8 cellular contexts compared by ENCODE assay signal in the genomic region with DNA sequence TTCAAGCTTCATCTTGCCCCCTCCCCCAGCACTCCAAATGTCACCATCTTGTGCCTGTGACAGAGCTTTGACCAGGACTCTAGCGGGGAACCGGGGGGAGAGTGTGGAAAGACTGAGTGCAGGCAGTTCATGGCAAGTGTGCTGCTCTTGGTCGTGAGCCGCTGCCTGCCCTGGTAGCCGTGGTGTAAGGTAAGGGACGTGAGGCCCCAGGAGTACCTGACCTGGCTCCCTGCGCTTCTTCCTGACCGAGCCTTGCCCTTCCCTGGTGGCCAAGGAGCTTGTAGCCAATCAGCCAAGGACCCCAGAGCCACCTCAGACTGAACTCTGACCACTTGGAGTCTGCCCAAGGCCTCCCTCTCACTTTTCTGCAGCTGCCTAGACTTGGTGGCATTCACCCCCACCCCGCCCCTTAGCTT. TPM values are rescaled to one million over a fixed set of nuclear protein-coding genes. Genes with fewer than 3 reads are reported as not detected.
DNase-seq lines count a peak whose midpoint lies in the region; ATAC-seq and TF ChIP-seq lines count a peak whose summit lies in the region.

No MANE protein-coding gene starts in this region.

- H3K27me3 ChIP-seq in heart right ventricle (no peaks in the 10 kb centered on the region), spleen (replicated peaks in 1 of 7) (no peaks in the 10 kb centered on the region)

- no peaks in the 10 kb centered on the region for H3K9me3 ChIP-seq in heart right ventricle
- H3K9me3 ChIP-seq in spleen: no peaks in the 10 kb centered on the region

- CTCF ChIA-PET in activated CD8-positive, alpha-beta T cell treated with anti-CD3 and anti-CD28 coated beads for 36 hours (lab: Charles Lee): interaction anchor here (0.7 to 20.2 kb wide), 9 partner anchors 16 to 270 kb away, joined by 3 to 480 read pairs (median 6); no protein-coding TSS in a partner anchor

- H3K4me1 Mint-ChIP-seq in activated CD8-positive, alpha-beta T cell treated with anti-CD3 and anti-CD28 coated beads for 36 hours (ENCODE audit: low read depth): peaks cover 74% of the 10 kb centered on the region

- H3K27me3 Mint-ChIP-seq in activated CD8-positive, alpha-beta T cell treated with anti-CD3 and anti-CD28 coated beads for 36 hours: no peaks in the 10 kb centered on the region

- H3K36me3 ChIP-seq in heart right ventricle: peaks cover 0 to 8% (median 0%) of the 10 kb centered on the region in 9 donors
- peaks cover 0 to 20% (median 0%) of the 10 kb centered on the region in 6 donors for H3K36me3 ChIP-seq in spleen

- no peak for TF ChIP-seq POLR2A in spleen (IDR thresholded peaks at IDR 0.05)

- peak overlapping the region in 6 of 10 donors; percentile 41 to 91 (median 76) for H3K27ac ChIP-seq in heart right ventricle
- H3K27ac ChIP-seq in spleen: peak overlapping the region; percentile 24 to 92 (median 80)

- POLR2A ChIA-PET in activated CD8-positive, alpha-beta T cell treated with anti-CD3 and anti-CD28 coated beads for 36 hours (lab: Charles Lee): interaction anchor here (0.6 to 8.2 kb wide), 8 partner anchors 9 to 43 kb away, joined by 3 to 135 read pairs (median 6); partner anchors contain the start of gene CHRM4

- H3K9me3 Mint-ChIP-seq in activated CD8-positive, alpha-beta T cell treated with anti-CD3 and anti-CD28 coated beads for 36 hours: no peaks in the 10 kb centered on the region

- no peak for TF ChIP-seq CTCF in HFF-Myc (IDR thresholded peaks at IDR 0.05; ENCODE audit: low read depth, low read length, missing control alignments)
- no peak for TF ChIP-seq CTCF in activated CD8-positive, alpha-beta T cell treated with anti-CD3 and anti-CD28 coated beads for 36 hours (IDR thresholded peaks at IDR 0.05)
- no peak for TF ChIP-seq CTCF in heart right ventricle (IDR thresholded peaks at IDR 0.05)
- no peak for TF ChIP-seq CTCF in spleen (IDR thresholded peaks at IDR 0.05 in 8 of 11, conservative IDR thresholded peaks at IDR 0.05 in 3 of 11)

- no peak for DNase-seq in HFF-Myc (ENCODE audit: extremely low read depth, low read depth)
- peak; percentile 64 for DNase-seq in activated CD8-positive, alpha-beta T cell treated with anti-CD3 and anti-CD28 coated beads for 36 hours
- DNase-seq in heart right ventricle: no peak
- DNase-seq in spleen: no peak
- no peak for DNase-seq in COR-L47 (lab: John Stamatoyannopoulos, UW)
- DNase-seq in amniotic stem cell (lab: John Stamatoyannopoulos, UW): no peak
- no peak for DNase-seq in posterior vena cava (ENCODE audit: low spot score)

- 44 to 57% methylated on average over 9 of the region's 9 CpGs for WGBS in heart right ventricle, 2 donors
- 27 to 34% (median 30%) methylated on average over 9 of the region's 9 CpGs for WGBS in spleen, 5 donors

- ATAC-seq in activated CD8-positive, alpha-beta T cell treated with anti-CD3 and anti-CD28 coated beads for 36 hours: no peak
- ATAC-seq in heart right ventricle (peak in 2 of 8 donors; percentile 2 to 5), GM19463 (IDR thresholded peaks at IDR 0.05; ENCODE audit: unreplicated experiment) (no peak)

- peaks cover 9% of the 10 kb centered on the region for H3K36me3 Mint-ChIP-seq in activated CD8-positive, alpha-beta T cell treated with anti-CD3 and anti-CD28 coated beads for 36 hours (ENCODE audit: low read depth)

- H3K27ac Mint-ChIP-seq in activated CD8-positive, alpha-beta T cell treated with anti-CD3 and anti-CD28 coated beads for 36 hours: peak overlapping the region; percentile 94

- intact Hi-C loops in activated CD8-positive, alpha-beta T cell treated with anti-CD3 and anti-CD28 coated beads for 36 hours (cut with micrococcal nuclease): no loop called here
- intact Hi-C loops in heart right ventricle (cut with DNase I) (loop anchor here in 1 of 10 donors (2.0 kb wide), 1 partner anchor 14 kb away; no protein-coding TSS in a partner anchor), spleen (cut with DNase I; ENCODE audit: low total_unique reads) (no loop called here), posterior vena cava (cut with DNase I) (no loop called here)

- H3K4me3 ChIP-seq in HFF-Myc (replicated peaks; ENCODE audit: low read depth, low read length) (peak overlapping the region; percentile 83), heart right ventricle (peak overlapping the region in 9 of 10 donors; percentile 51 to 89 (median 84)), spleen (peak overlapping the region; percentile 66 to 96 (median 78))

- H3K4me3 Mint-ChIP-seq in activated CD8-positive, alpha-beta T cell treated with anti-CD3 and anti-CD28 coated beads for 36 hours: peak overlapping the region; percentile 89

- peaks cover 22 to 85% (median 70%) of the 10 kb centered on the region in 9 donors for H3K4me1 ChIP-seq in heart right ventricle
- peaks cover 51 to 94% (median 84%) of the 10 kb centered on the region in 6 donors for H3K4me1 ChIP-seq in spleen

RNA-seq across cellular contexts. Expression of gene DGKZ, which starts 1.3 kb away (rescaled TPM):
- 10 to 100 TPM; 94.4 to 94.9 TPM for total RNA-seq in activated CD8-positive, alpha-beta T cell treated with anti-CD3 and anti-CD28 coated beads for 36 hours
- total RNA-seq in heart right ventricle (10 to 100 TPM; 46.4 to 77.9 (median 60.1) TPM), spleen (100 to 1,000 TPM in 5 of 7 donors, 10 to 100 TPM in 2; 86.0 to 136 (median 106) TPM), posterior vena cava (10 to 100 TPM; 38.5 to 41.2 TPM)
- polyA plus RNA-seq in heart right ventricle (100 to 1,000 TPM in 1 of 2 donors, 10 to 100 TPM in 1; 31.9 to 107 TPM), spleen (10 to 100 TPM; 44.2 to 89.0 (median 60.9) TPM)

RNA-seq across cellular contexts. Expression of gene MDK, which starts 32.9 kb away (rescaled TPM):
- 1 to 10 TPM; 4.2 to 4.9 TPM for total RNA-seq in activated CD8-positive, alpha-beta T cell treated with anti-CD3 and anti-CD28 coated beads for 36 hours
- 10 to 100 TPM in 2 of 10 donors, 1 to 10 TPM in 8; 3.6 to 16.5 (median 5.3) TPM for total RNA-seq in heart right ventricle
- 1 to 10 TPM; 3.7 to 8.2 TPM for polyA plus RNA-seq in heart right ventricle
- total RNA-seq in spleen: 10 to 100 TPM; 22.6 to 52.8 (median 36.8) TPM
- polyA plus RNA-seq in spleen: 10 to 100 TPM; 16.2 to 26.6 (median 22.3) TPM
- 10 to 100 TPM; 16.6 to 28.9 TPM for total RNA-seq in posterior vena cava

RNA-seq across cellular contexts. Expression of gene CHRM4, which starts 43.0 kb away (rescaled TPM):
- total RNA-seq in activated CD8-positive, alpha-beta T cell treated with anti-CD3 and anti-CD28 coated beads for 36 hours: not detected
- total RNA-seq in heart right ventricle (under 1 TPM in 2 of 10 donors, not detected in 8; 0.30 to 0.32 TPM), spleen (10 to 100 TPM in 3 of 7 donors, 1 to 10 TPM in 4; 2.3 to 34.1 (median 8.5) TPM), posterior vena cava (not detected)
- polyA plus RNA-seq in heart right ventricle (under 1 TPM in 1 of 2 donors, not detected in 1; 0.03 TPM), spleen (1 to 10 TPM in 1 of 3 donors, under 1 TPM in 2; 0.06 to 2.0 (median 0.20) TPM)
